ENCODE assay signal across 9 cellular contexts in the genomic region with DNA sequence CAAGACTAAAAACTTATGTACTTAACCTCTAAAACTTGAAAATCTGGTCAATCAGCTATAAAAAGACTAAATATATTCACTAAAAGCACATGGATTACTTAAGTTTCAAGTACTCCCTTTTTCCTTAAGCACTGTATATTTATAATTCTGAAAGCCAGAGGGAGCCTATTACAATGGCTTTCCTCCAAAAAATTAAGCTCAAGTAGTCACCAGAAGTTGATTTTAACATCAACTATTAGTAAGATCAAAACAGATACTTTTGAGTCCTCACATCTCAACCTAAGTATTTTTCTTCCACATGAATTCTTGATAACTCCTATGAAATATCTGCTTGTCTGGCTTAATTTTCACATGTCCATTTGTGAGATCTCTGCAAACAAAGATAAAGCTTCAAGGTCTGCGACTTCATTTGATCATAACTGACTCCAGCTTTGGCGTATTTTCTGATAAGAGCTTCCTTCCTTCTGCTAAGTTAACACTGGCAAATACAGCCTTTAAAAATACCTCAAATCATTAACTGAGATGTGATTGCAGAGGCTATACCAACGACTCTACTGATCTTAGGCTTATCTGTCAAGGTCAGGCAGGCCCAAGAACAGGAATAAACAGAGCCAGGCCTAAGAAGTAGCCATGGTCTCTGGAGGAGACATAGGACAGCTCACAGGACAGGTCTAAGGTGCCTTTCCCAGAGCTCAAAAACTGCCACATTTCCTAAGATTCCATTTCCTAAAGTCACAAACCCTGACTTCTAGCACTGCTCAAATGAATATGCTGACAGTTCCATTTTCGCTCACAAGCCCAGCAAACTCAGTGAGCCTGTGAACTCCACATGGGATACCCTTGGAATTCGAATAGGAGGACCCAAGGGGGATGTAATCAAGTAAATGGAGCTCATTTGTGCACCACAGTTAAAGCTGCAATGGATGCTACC. TPM values are rescaled to one million over a fixed set of nuclear protein-coding genes. Genes with fewer than 3 reads are reported as not detected.
DNase-seq lines count a peak whose midpoint lies in the region; ATAC-seq and TF ChIP-seq lines count a peak whose summit lies in the region.
"Had no signal": no experiment of that assay in that cellular context is flagged by ENCODE, and none has a peak within 500 bp of the region (broad histone marks: within the 10 kb centered on the region; RNA-seq: fewer than 3 reads in every experiment).

No MANE protein-coding gene starts in this region.

- H4K20me1 ChIP-seq in neural progenitor cell (ENCODE audit: low read depth), result peaks cover 99% of the 10 kb centered on the region

- H3F3A ChIP-seq in neural progenitor cell (ENCODE audit: low read depth), result peaks cover 20% of the 10 kb centered on the region

- peaks cover 19% of the 10 kb centered on the region for H3K36me3 ChIP-seq in upper lobe of right lung
- peaks cover 7% of the 10 kb centered on the region for H3K36me3 ChIP-seq in neural progenitor cell

- H3K9me3 Mint-ChIP-seq in activated naive CD8-positive, alpha-beta T cell treated with anti-CD3 and anti-CD28 coated beads, Interleukin-2, amount 50 U/mL, for 24 hours, result no peaks in the 10 kb centered on the region
- no peaks in the 10 kb centered on the region for H3K9me3 Mint-ChIP-seq in neural progenitor cell

- intact Hi-C loops in Right ventricle myocardium superior (cut with DNase I) (no loop called here), cardiac septum (cut with DNase I) (no loop called here), upper lobe of right lung (cut with DNase I) (no loop called here)

- no peak overlapping the region for H3K4me3 ChIP-seq in upper lobe of right lung
- no peak overlapping the region for H3K4me3 ChIP-seq in neural progenitor cell

- H2AFZ ChIP-seq in neural progenitor cell (replicated peaks), result no peak overlapping the region

- TF ChIP-seq CTCF in upper lobe of right lung (IDR thresholded peaks at IDR 0.05), result peak; percentile 23
- no peak for TF ChIP-seq CTCF in neural progenitor cell (IDR thresholded peaks at IDR 0.05)

- peak overlapping the region; percentile 58 for H3K27ac Mint-ChIP-seq in activated naive CD8-positive, alpha-beta T cell treated with anti-CD3 and anti-CD28 coated beads, Interleukin-2, amount 50 U/mL, for 24 hours
- no peak overlapping the region for H3K27ac Mint-ChIP-seq in neural progenitor cell

- H3K27ac ChIP-seq in upper lobe of right lung (peak overlapping the region; percentile 66), neural progenitor cell (no peak overlapping the region)

- H3K9ac ChIP-seq in neural progenitor cell, result no peak overlapping the region

- H3K27me3 Mint-ChIP-seq in activated naive CD8-positive, alpha-beta T cell treated with anti-CD3 and anti-CD28 coated beads, Interleukin-2, amount 50 U/mL, for 24 hours, result no peaks in the 10 kb centered on the region
- H3K27me3 Mint-ChIP-seq in neural progenitor cell (ENCODE audit: insufficient read depth, low read depth), result no peaks in the 10 kb centered on the region

- peaks cover 89% of the 10 kb centered on the region for H3K4me1 Mint-ChIP-seq in activated naive CD8-positive, alpha-beta T cell treated with anti-CD3 and anti-CD28 coated beads, Interleukin-2, amount 50 U/mL, for 24 hours
- peaks cover 41% of the 10 kb centered on the region for H3K4me1 Mint-ChIP-seq in neural progenitor cell

- H3K79me2 ChIP-seq in neural progenitor cell (ENCODE audit: low read depth), result peaks cover 100% of the 10 kb centered on the region

- peaks cover 73% of the 10 kb centered on the region for H3K36me3 Mint-ChIP-seq in activated naive CD8-positive, alpha-beta T cell treated with anti-CD3 and anti-CD28 coated beads, Interleukin-2, amount 50 U/mL, for 24 hours (ENCODE audit: low read depth)
- H3K36me3 Mint-ChIP-seq in neural progenitor cell, result peaks cover 43% of the 10 kb centered on the region

- H3K4me3 Mint-ChIP-seq in activated naive CD8-positive, alpha-beta T cell treated with anti-CD3 and anti-CD28 coated beads, Interleukin-2, amount 50 U/mL, for 24 hours, result peak overlapping the region; percentile 10
- H3K4me3 Mint-ChIP-seq in neural progenitor cell, result no peak overlapping the region

- DNase-seq in Right ventricle myocardium superior, result no peak
- DNase-seq in cardiac septum (ENCODE audit: low spot score), result no peak
- no peak for DNase-seq in activated naive CD8-positive, alpha-beta T cell treated with anti-CD3 and anti-CD28 coated beads, Interleukin-2, amount 50 U/mL, for 24 hours
- no peak for DNase-seq in left lobe of liver (ENCODE audit: low spot score)
- DNase-seq in upper lobe of right lung, result no peak
- no peak for DNase-seq in pons (ENCODE audit: low spot score)
- no peak for DNase-seq in neural progenitor cell (ENCODE audit: low spot score)
- no peak for DNase-seq in SHP77 treated with DMSO at 0.1 percent for 48 hours (lab: John Stamatoyannopoulos, UW)
- DNase-seq: hippocampal formation had no signal

- no peaks in the 10 kb centered on the region for H3K27me3 ChIP-seq in upper lobe of right lung
- H3K27me3 ChIP-seq in neural progenitor cell, result no peaks in the 10 kb centered on the region

- H3K9me3 ChIP-seq in upper lobe of right lung (no peaks in the 10 kb centered on the region), neural progenitor cell (ENCODE audit: low read depth) (no peaks in the 10 kb centered on the region)

- ATAC-seq in Right ventricle myocardium superior (ENCODE audit: poor library complexity) (peak; percentile 5), left lobe of liver (peak; percentile 37), upper lobe of right lung (no peak)
- ATAC-seq in activated naive CD8-positive, alpha-beta T cell treated with anti-CD3 and anti-CD28 coated beads, Interleukin-2, amount 50 U/mL, for 24 hours, result no peak

- H3K4me2 ChIP-seq in neural progenitor cell, result no peak overlapping the region

- H3K4me1 ChIP-seq in upper lobe of right lung, result peaks cover 81% of the 10 kb centered on the region
- peaks cover 25% of the 10 kb centered on the region for H3K4me1 ChIP-seq in neural progenitor cell

RNA-seq across cellular contexts. Expression of a gene that starts 10.0 kb away (rescaled TPM):
- total RNA-seq in Right ventricle myocardium superior (39.9 TPM), cardiac septum (42.1 TPM), left lobe of liver (29.2 TPM), upper lobe of right lung (86.6 TPM), neural progenitor cell (ENCODE audit: low replicate concordance) (156 and 226 TPM in 2 replicates)

RNA-seq across cellular contexts. Expression of a gene that starts 10.2 kb away (rescaled TPM):
- total RNA-seq in Right ventricle myocardium superior, result 14.2 TPM
- total RNA-seq in cardiac septum, result 9.5 TPM
- total RNA-seq in left lobe of liver, result 5.7 TPM
- total RNA-seq in upper lobe of right lung, result 10.2 TPM
- 57.2 and 87.2 TPM in 2 replicates for total RNA-seq in neural progenitor cell (ENCODE audit: low replicate concordance)

Comparison
In these comparisons a context has a peak if more than half of its experiments do, and no peak if none do; other contexts are left out.
1. ATAC-seq: peak in Right ventricle myocardium superior (single experiment) and left lobe of liver (single experiment); none in activated naive CD8-positive, alpha-beta T cell treated with anti-CD3 and anti-CD28 coated beads, Interleukin-2, amount 50 U/mL, for 24 hours (single experiment) and upper lobe of right lung (single experiment).